Comparison of ENCODE assay signal across 8 cellular contexts in the genomic region with DNA sequence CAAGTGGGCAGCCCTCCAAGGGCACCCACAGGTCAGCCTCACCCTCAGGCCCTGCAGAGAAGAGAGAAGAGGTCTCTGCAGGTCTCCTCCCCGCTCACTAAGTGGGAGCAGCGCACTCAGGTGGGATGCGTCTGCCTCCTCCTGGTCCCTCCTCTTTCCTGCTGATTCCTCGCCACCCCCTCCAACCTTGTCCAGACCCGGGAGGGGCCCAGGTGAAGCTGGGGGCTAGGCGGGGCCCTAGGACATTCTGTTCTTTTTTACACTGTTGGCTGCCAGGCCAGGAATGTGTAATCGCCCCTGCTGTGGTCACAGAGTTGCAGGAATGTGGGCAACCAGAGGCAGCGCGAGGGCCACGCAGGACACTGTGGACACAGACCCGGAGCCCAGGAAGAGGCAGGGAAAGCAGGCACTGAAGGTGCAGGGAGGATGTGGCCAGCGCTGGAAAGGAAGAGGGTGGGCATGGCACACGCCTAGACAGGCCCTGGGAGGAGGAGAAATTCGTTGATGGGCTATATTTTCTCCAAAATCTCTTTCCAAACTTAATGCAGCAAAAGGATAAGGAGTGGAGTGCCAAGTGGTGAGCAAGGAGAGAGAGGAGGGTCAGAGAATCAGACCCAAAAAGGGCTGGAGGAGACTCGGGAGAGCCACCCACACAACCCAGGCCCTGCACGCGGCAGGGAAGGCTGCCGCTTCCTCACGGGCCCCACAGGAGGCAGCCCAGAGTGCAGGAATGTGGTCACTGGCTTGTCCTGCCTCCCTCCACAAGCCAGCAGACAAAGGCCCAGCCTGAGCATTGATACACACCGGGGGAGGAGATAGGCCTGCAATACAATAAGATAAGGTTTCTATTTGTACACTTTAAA. TPM values are rescaled to one million over a fixed set of nuclear protein-coding genes. Genes with fewer than 3 reads are reported as not detected.
DNase-seq lines count a peak whose midpoint lies in the region; ATAC-seq and TF ChIP-seq lines count a peak whose summit lies in the region.

No MANE protein-coding gene starts in this region.

- peak overlapping the region; percentile 24 to 50 for H3K4me3 Mint-ChIP-seq in activated T-cell treated with anti-CD3 and anti-CD28 coated beads, Interleukin-2, amount 50 U/mL, for 72 hours

- H3K4me1 ChIP-seq in ovary (ENCODE audit: insufficient read depth), result peaks cover 17% of the 10 kb centered on the region

- no peaks in the 10 kb centered on the region for H3K36me3 ChIP-seq in ovary

- H3K9me3 ChIP-seq in ovary, result no peaks in the 10 kb centered on the region

- no peaks in the 10 kb centered on the region for H3K9me3 Mint-ChIP-seq in activated T-cell treated with anti-CD3 and anti-CD28 coated beads, Interleukin-2, amount 50 U/mL, for 72 hours

- no peak for TF ChIP-seq POLR2A in ovary (IDR thresholded peaks at IDR 0.05)

- H3K27ac Mint-ChIP-seq in activated T-cell treated with anti-CD3 and anti-CD28 coated beads, Interleukin-2, amount 50 U/mL, for 72 hours, result no peak overlapping the region

- H3K27me3 ChIP-seq in ovary, result no peaks in the 10 kb centered on the region

- H3K4me1 Mint-ChIP-seq in activated T-cell treated with anti-CD3 and anti-CD28 coated beads, Interleukin-2, amount 50 U/mL, for 72 hours (ENCODE audit: low read depth), result peaks cover 35% of the 10 kb centered on the region

- intact Hi-C loops in ovary (cut with DNase I), result loop anchor here in 2 of 4 donors (5.0 kb wide), 2 partner anchors 39 to 49 kb away; no protein-coding TSS in a partner anchor

- peaks cover 13% of the 10 kb centered on the region for H3K27me3 Mint-ChIP-seq in activated T-cell treated with anti-CD3 and anti-CD28 coated beads, Interleukin-2, amount 50 U/mL, for 72 hours (ENCODE audit: low read depth)

- H3K27ac ChIP-seq in ovary, result peak overlapping the region; percentile 27 to 70

- 27 to 37% (median 27%) methylated on average over 20 of the region's 20 CpGs for WGBS in ovary, 3 donors

- peak; percentile 35 for TF ChIP-seq EP300 in ovary (IDR thresholded peaks at IDR 0.05)

- no peaks in the 10 kb centered on the region for H3K36me3 Mint-ChIP-seq in activated T-cell treated with anti-CD3 and anti-CD28 coated beads, Interleukin-2, amount 50 U/mL, for 72 hours (ENCODE audit: insufficient read depth in 2 of 2)

- H3K4me3 ChIP-seq in fibroblast of villous mesenchyme (ENCODE audit: low read depth, low read length), result no peak overlapping the region
- H3K4me3 ChIP-seq in ovary, result no peak overlapping the region

- no peak for DNase-seq in activated T-cell treated with anti-CD3 and anti-CD28 coated beads, Interleukin-2, amount 50 U/mL, for 72 hours
- no peak for DNase-seq in activated T-cell treated with anti-CD3 and anti-CD28 coated beads for 4 hours
- peak; percentile 84 for DNase-seq in SW480 (ENCODE audit: low spot score)
- peak; percentile 53 for DNase-seq in fibroblast of villous mesenchyme (ENCODE audit: low read depth)
- peak in 4 of 5 donors; percentile 61 to 76 (median 62) for DNase-seq in ovary
- no peak for DNase-seq in SKM-1 treated with dmso at 0.1 percent for 144 hours (lab: John Stamatoyannopoulos, UW; ENCODE audit: unreplicated experiment)

- peak; percentile 53 to 55 for ATAC-seq in activated T-cell treated with anti-CD3 and anti-CD28 coated beads, Interleukin-2, amount 50 U/mL, for 72 hours (replicated peaks in 1 of 2)
- no peak for ATAC-seq in HG02852 (IDR thresholded peaks at IDR 0.05; ENCODE audit: unreplicated experiment)
- ATAC-seq in GM21360 (IDR thresholded peaks at IDR 0.05; ENCODE audit: unreplicated experiment), result no peak

- TF ChIP-seq CTCF in fibroblast of villous mesenchyme (IDR thresholded peaks at IDR 0.05; ENCODE audit: insufficient read depth, low read depth, low read length) (peak; percentile 54), ovary (IDR thresholded peaks at IDR 0.05) (peak in 2 of 3 donors; percentile 29 to 34)

RNA-seq across cellular contexts. Expression of a gene that starts 0.9 kb away (rescaled TPM):
- total RNA-seq in activated T-cell treated with anti-CD3 and anti-CD28 coated beads, Interleukin-2, amount 50 U/mL, for 72 hours, result under 1 TPM; 0.29 to 0.67 TPM
- total RNA-seq in fibroblast of villous mesenchyme, result under 0.01 and 0.32 TPM in 2 replicates
- total RNA-seq in ovary, result 100 to 1,000 TPM in 1 of 7 donors, 10 to 100 TPM in 4, 1 to 10 TPM in 2; 3.3 to 141 (median 17.0) TPM
- polyA plus RNA-seq in ovary, result 1 to 10 TPM; 1.2 to 1.6 TPM

RNA-seq across cellular contexts. Expression of a gene that starts 7.7 kb away (rescaled TPM):
- total RNA-seq in activated T-cell treated with anti-CD3 and anti-CD28 coated beads, Interleukin-2, amount 50 U/mL, for 72 hours, result 1 to 10 TPM; 1.3 to 1.9 TPM
- total RNA-seq in fibroblast of villous mesenchyme (61.3 and 69.6 TPM in 2 replicates), ovary (100 to 1,000 TPM in 3 of 7 donors, 10 to 100 TPM in 4; 55.8 to 131 (median 92.6) TPM)
- polyA plus RNA-seq in ovary, result 10 to 100 TPM; 21.9 to 65.7 TPM

RNA-seq across cellular contexts. Expression of a gene that starts 34.4 kb away (rescaled TPM):
- 10 to 100 TPM; 48.4 to 52.1 TPM for total RNA-seq in activated T-cell treated with anti-CD3 and anti-CD28 coated beads, Interleukin-2, amount 50 U/mL, for 72 hours
- total RNA-seq in fibroblast of villous mesenchyme, result 125 and 174 TPM in 2 replicates
- total RNA-seq in ovary, result 100 to 1,000 TPM; 116 to 274 (median 179) TPM
- 100 to 1,000 TPM in 1 of 2 donors, 10 to 100 TPM in 1; 92.8 to 230 TPM for polyA plus RNA-seq in ovary

Comparison
In these comparisons a context has a peak if more than half of its experiments do, and no peak if none do; other contexts are left out.
1. ATAC-seq: peak in activated T-cell treated with anti-CD3 and anti-CD28 coated beads, Interleukin-2, amount 50 U/mL, for 72 hours (2 of 2); none in HG02852 (single experiment) and GM21360 (single experiment).
2. DNase-seq: peak in SW480 (single experiment), fibroblast of villous mesenchyme (single experiment) and ovary (4 of 5); none in activated T-cell treated with anti-CD3 and anti-CD28 coated beads, Interleukin-2, amount 50 U/mL, for 72 hours (0 of 2), activated T-cell treated with anti-CD3 and anti-CD28 coated beads for 4 hours (single experiment) and SKM-1 treated with dmso at 0.1 percent for 144 hours (single experiment).
3. RNA of a gene that starts 7.7 kb away (total RNA-seq): 55.8 to 131 TPM in ovary and 61.3 to 69.6 TPM in fibroblast of villous mesenchyme; 1.3 to 1.9 TPM in activated T-cell treated with anti-CD3 and anti-CD28 coated beads, Interleukin-2, amount 50 U/mL, for 72 hours; every median in the first group is over 10 times any median in the second.